In genomic region chr7:76381814-76382213, GRCh38 we compare ENCODE assay signal across 1 cellular context.
TF ChIP-seq lines count a peak whose summit lies in the region.

No MANE protein-coding gene starts in this region.

TF ChIP-seq in HCT116, 20 proteins besides CTCF, POLR2A, EP300 and RAD21 (continued from another document):
- no peak for TF ChIP-seq REST (IDR thresholded peaks at IDR 0.05; ENCODE audit: low read depth)
- TF ChIP-seq SRF (IDR thresholded peaks at IDR 0.05; ENCODE audit: low read depth): no peak
- no peak for TF ChIP-seq EZH2 (IDR thresholded peaks at IDR 0.05)
- TF ChIP-seq SP1 (IDR thresholded peaks at IDR 0.05; ENCODE audit: low read depth): no peak
